ENCODE assay signal across 28 cellular contexts in the genomic region with DNA sequence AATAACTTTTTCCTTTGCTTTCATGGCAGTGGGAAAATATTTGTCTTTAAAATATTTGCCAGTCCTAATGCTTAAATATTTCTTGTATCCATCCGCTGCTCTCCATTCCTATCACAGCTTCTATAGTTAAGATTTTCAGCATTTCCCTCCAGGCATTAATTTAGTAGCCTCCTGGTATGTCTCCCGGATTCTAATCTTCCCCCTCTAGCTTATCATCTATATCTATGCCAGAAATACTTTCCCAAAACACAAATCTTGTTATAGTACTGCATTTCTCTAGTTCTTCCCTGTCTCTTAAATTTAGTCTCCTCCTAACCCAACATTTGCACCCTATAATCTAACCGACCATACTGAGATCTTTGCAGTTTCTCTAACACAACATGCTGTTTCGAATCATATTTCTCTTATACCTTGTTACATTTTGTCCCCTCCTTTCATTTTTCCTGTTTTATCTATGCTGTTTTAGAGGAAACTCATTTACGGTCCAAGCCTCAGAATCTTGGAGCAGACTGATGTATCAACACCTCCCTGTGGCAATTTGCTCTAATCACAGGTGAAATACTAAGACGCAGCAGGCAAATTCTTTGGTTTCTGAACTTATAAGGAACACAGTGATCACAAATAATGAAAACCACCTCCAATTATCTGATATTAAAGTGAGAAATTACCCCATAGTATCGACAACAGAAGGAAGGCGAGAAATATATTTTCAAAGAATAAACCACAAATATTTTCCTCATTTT. TPM values are rescaled to one million over a fixed set of nuclear protein-coding genes. Genes with fewer than 3 reads are reported as not detected.
"Had no signal": no experiment of that assay in that cellular context is flagged by ENCODE, and none has a peak within 500 bp of the region (broad histone marks: within the 10 kb centered on the region; RNA-seq: fewer than 3 reads in every experiment).

No MANE protein-coding gene starts in this region.

- H3K4me1 ChIP-seq: ascending aorta, body of pancreas had no signal

- H3K4me3 ChIP-seq: ascending aorta, body of pancreas, MG63 had no signal

- DNase-seq: activated B cell treated with CpG ODN at 0.5 μM for 24 hours; activated CD4-positive, alpha-beta T cell treated with anti-CD3 and anti-CD28 coated beads for 1 hour; activated CD4-positive, alpha-beta T cell treated with anti-CD3 and anti-CD28 coated beads, Interleukin-2, amount 10 ng/mL, durations not matched to agents 24 days and 14 days; activated CD4-positive, alpha-beta T cell treated with anti-CD3 and anti-CD28 coated beads, Interleukin-2, amount 50 U/mL, for 48 hours; activated CD8-positive, alpha-beta memory T cell treated with anti-CD3 and anti-CD28 coated beads, Interleukin-2, amount 10 ng/mL, durations not matched to agents 7 days and 5 days; activated effector memory CD4-positive, alpha-beta T cell treated with Interleukin-2 at 50 U/mL for 16 hours; activated naive CD4-positive, alpha-beta T cell; activated naive CD8-positive, alpha-beta T cell treated with anti-CD3 and anti-CD28 coated beads, Interleukin-2, amount 50 U/mL, for 24 hours; activated T-cell treated with anti-CD3 and anti-CD28 coated beads, Interleukin-2, amount 50 U/mL, for 24 hours; amniotic stem cell; body of pancreas; central memory CD4-positive, alpha-beta T cell; MG63; MV-4-11; NCI-H1092 treated with DMSO at 0.1 percent for 48 hours; NCI-H1417 treated with DMSO at 0.1 percent for 48 hours; NCI-H1694; NCI-H2029; NCI-H2171; NCI-H2227 treated with DMSO at 0.1 percent for 48 hours; NCI-H524 treated with DMSO at 0.1 percent for 48 hours; NCI-H774; SIG-M5 had no signal

- H3K27ac Mint-ChIP-seq: activated B cell treated with CpG ODN at 0.5 μM for 24 hours; activated CD4-positive, alpha-beta T cell treated with anti-CD3 and anti-CD28 coated beads, Interleukin-2, amount 10 ng/mL, durations not matched to agents 24 days and 14 days; activated CD8-positive, alpha-beta memory T cell treated with anti-CD3 and anti-CD28 coated beads, Interleukin-2, amount 10 ng/mL, durations not matched to agents 7 days and 5 days; activated naive CD4-positive, alpha-beta T cell treated with anti-CD3 and anti-CD28 coated beads, Interleukin-2, amount 50 U/mL, for 72 hours; activated naive CD8-positive, alpha-beta T cell treated with anti-CD3 and anti-CD28 coated beads, Interleukin-2, amount 50 U/mL, for 24 hours; activated T-cell treated with anti-CD3 and anti-CD28 coated beads, Interleukin-2, amount 50 U/mL, for 24 hours; activated T-helper 1 cell treated with anti-CD3 and anti-CD28 coated beads, Interleukin-12 subunit alpha, Interleukin-12 subunit beta, Interleukin-2, Interleukin-4 antibody, amounts not matched to agents 30 ng/mL and 10 ng/mL and 1 ng/mL, durations not matched to agents 14 hours and 24 hours and 36 hours; T-helper 1 cell treated with Interleukin-12 subunit alpha and Interleukin-12 subunit beta and Interleukin-4 antibody, amounts not matched to agents 30 μg/mL and 1 μg/mL, for 36 hours had no signal

- H3K36me3 ChIP-seq: ascending aorta, MG63 had no signal

- H3K27me3 ChIP-seq: ascending aorta, body of pancreas, MG63 had no signal

- ATAC-seq: activated CD8-positive, alpha-beta memory T cell treated with anti-CD3 and anti-CD28 coated beads, Interleukin-2, amount 10 ng/mL, durations not matched to agents 7 days and 5 days; activated naive CD4-positive, alpha-beta T cell treated with anti-CD3 and anti-CD28 coated beads, Interleukin-2, amount 50 U/mL, for 72 hours; activated naive CD8-positive, alpha-beta T cell treated with anti-CD3 and anti-CD28 coated beads, Interleukin-2, amount 50 U/mL, for 24 hours; body of pancreas had no signal

- H3K27ac ChIP-seq: ascending aorta, body of pancreas had no signal

- H3K27me3 Mint-ChIP-seq: activated B cell treated with CpG ODN at 0.5 μM for 24 hours; activated CD4-positive, alpha-beta T cell treated with anti-CD3 and anti-CD28 coated beads, Interleukin-2, amount 10 ng/mL, durations not matched to agents 24 days and 14 days; activated CD8-positive, alpha-beta memory T cell treated with anti-CD3 and anti-CD28 coated beads, Interleukin-2, amount 10 ng/mL, durations not matched to agents 7 days and 5 days; activated naive CD8-positive, alpha-beta T cell treated with anti-CD3 and anti-CD28 coated beads, Interleukin-2, amount 50 U/mL, for 24 hours; activated T-cell treated with anti-CD3 and anti-CD28 coated beads, Interleukin-2, amount 50 U/mL, for 24 hours had no signal

- H3K9me3 ChIP-seq: ascending aorta, body of pancreas, MG63 had no signal

- H3K4me3 Mint-ChIP-seq: activated B cell treated with CpG ODN at 0.5 μM for 24 hours; activated CD4-positive, alpha-beta T cell treated with anti-CD3 and anti-CD28 coated beads, Interleukin-2, amount 10 ng/mL, durations not matched to agents 24 days and 14 days; activated CD8-positive, alpha-beta memory T cell treated with anti-CD3 and anti-CD28 coated beads, Interleukin-2, amount 10 ng/mL, durations not matched to agents 7 days and 5 days; activated naive CD8-positive, alpha-beta T cell treated with anti-CD3 and anti-CD28 coated beads, Interleukin-2, amount 50 U/mL, for 24 hours; activated T-cell treated with anti-CD3 and anti-CD28 coated beads, Interleukin-2, amount 50 U/mL, for 24 hours; activated T-helper 1 cell treated with anti-CD3 and anti-CD28 coated beads, Interleukin-12 subunit alpha, Interleukin-12 subunit beta, Interleukin-2, Interleukin-4 antibody, amounts not matched to agents 30 ng/mL and 10 ng/mL and 1 ng/mL, durations not matched to agents 14 hours and 24 hours and 36 hours; T-helper 1 cell treated with Interleukin-12 subunit alpha and Interleukin-12 subunit beta and Interleukin-4 antibody, amounts not matched to agents 30 μg/mL and 1 μg/mL, for 36 hours had no signal

- H3K4me1 Mint-ChIP-seq: activated B cell treated with CpG ODN at 0.5 μM for 24 hours; activated CD4-positive, alpha-beta T cell treated with anti-CD3 and anti-CD28 coated beads, Interleukin-2, amount 10 ng/mL, durations not matched to agents 24 days and 14 days; activated CD8-positive, alpha-beta memory T cell treated with anti-CD3 and anti-CD28 coated beads, Interleukin-2, amount 10 ng/mL, durations not matched to agents 7 days and 5 days; activated naive CD8-positive, alpha-beta T cell treated with anti-CD3 and anti-CD28 coated beads, Interleukin-2, amount 50 U/mL, for 24 hours had no signal

- H3K36me3 Mint-ChIP-seq: activated CD8-positive, alpha-beta memory T cell treated with anti-CD3 and anti-CD28 coated beads, Interleukin-2, amount 10 ng/mL, durations not matched to agents 7 days and 5 days; activated naive CD4-positive, alpha-beta T cell treated with anti-CD3 and anti-CD28 coated beads, Interleukin-2, amount 50 U/mL, for 72 hours had no signal

RNA-seq across cellular contexts. Expression of a gene that starts 10.3 kb away (rescaled TPM):
- total RNA-seq: activated CD4-positive, alpha-beta T cell treated with anti-CD3 and anti-CD28 coated beads, Interleukin-2, amount 10 ng/mL, durations not matched to agents 24 days and 14 days; activated CD8-positive, alpha-beta memory T cell treated with anti-CD3 and anti-CD28 coated beads, Interleukin-2, amount 10 ng/mL, durations not matched to agents 7 days and 5 days; activated naive CD4-positive, alpha-beta T cell treated with anti-CD3 and anti-CD28 coated beads, Interleukin-2, amount 50 U/mL, for 72 hours; activated T-helper 1 cell treated with anti-CD3 and anti-CD28 coated beads, Interleukin-12 subunit alpha, Interleukin-12 subunit beta, Interleukin-2, Interleukin-4 antibody, amounts not matched to agents 30 ng/mL and 10 ng/mL and 1 ng/mL, durations not matched to agents 14 hours and 24 hours and 36 hours; ascending aorta; RPMI7951 had no signal
